22 cellular contexts compared by ENCODE assay signal in the genomic region with DNA sequence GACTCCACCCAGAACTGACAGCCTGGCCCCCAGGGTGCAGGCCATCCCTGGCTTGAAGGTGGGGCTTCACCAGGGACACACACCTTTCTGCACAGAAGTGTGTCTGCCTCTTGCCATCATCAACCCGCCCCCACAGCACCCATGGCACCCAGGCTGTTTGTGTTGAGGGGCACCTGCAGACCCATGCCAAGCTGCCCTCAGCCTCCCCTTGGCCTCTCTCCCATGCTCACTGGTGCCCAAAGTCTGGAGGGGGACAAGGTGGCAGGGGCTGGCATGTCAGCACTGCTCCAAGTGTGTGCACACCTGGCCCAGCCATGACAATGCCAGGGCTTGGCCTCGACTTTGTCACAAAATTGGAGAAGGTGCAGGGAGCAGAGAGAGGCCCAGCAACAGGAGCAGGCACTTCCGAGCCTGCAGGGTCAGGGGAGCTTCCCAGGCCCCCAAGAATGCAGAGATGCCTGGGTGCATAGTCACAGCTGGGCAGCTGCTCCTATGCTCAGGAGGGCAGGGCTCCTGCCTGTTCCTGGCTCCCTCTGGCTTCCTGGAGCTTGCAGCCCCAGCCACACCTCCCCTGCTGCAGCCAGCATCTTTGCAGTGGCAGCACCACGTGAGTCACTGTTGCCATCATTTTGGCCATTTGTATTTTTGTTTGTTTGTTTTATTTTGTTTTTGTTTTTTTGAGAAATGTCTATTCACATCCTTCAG.
DNase-seq lines count a peak whose midpoint lies in the region; ATAC-seq, FAIRE-seq and TF ChIP-seq lines count a peak whose summit lies in the region.
"Had no signal": no experiment of that assay in that cellular context is flagged by ENCODE, and none has a peak within 500 bp of the region (broad histone marks: within the 10 kb centered on the region; RNA-seq: fewer than 3 reads in every experiment).

No MANE protein-coding gene starts in this region.

- H3K9me1 ChIP-seq in K562 (ENCODE audit: control insufficient read depth, insufficient read depth, low read length): no peaks in the 10 kb centered on the region

- H3K79me2 ChIP-seq in K562 (ENCODE audit: control insufficient read depth, insufficient read depth, low read length): peaks cover 8% of the 10 kb centered on the region; the same call in 1 of the 3 replicates

- H3K4me3 ChIP-seq in K562 (no peak overlapping the region), mucosa of descending colon (no peak overlapping the region), esophagus squamous epithelium (no peak overlapping the region)
- H3K4me3 ChIP-seq: dorsolateral prefrontal cortex, PC-9, thoracic aorta had no signal

- POLR2A ChIA-PET in K562 (lab: Yijun Ruan, JAX): interaction anchor here (0.6 kb wide), 1 partner anchor 111 kb away, joined by 4 read pairs; no protein-coding TSS in a partner anchor

- H3K36me3 ChIP-seq in K562 (ENCODE audit: control insufficient read depth, insufficient read depth, low read length) (no peaks in the 10 kb centered on the region), mucosa of descending colon (ENCODE audit: low read depth) (no peaks in the 10 kb centered on the region), esophagus squamous epithelium (no peaks in the 10 kb centered on the region)
- H3K36me3 ChIP-seq: thoracic aorta had no signal

- H3K9me3 ChIP-seq in K562 (replicated peaks; ENCODE audit: control insufficient read depth, insufficient read depth, low read depth, low read length) (no peaks in the 10 kb centered on the region), mucosa of descending colon (no peaks in the 10 kb centered on the region), esophagus squamous epithelium (no peaks in the 10 kb centered on the region)
- H3K9me3 ChIP-seq: thoracic aorta had no signal

- no TSS peak for BruUV-seq in K562 (replicated peaks; lab: Mats Ljungman, UMichigan)

- ATAC-seq in K562: peak; percentile 32
- ATAC-seq in mucosa of descending colon: peak; percentile 57
- no peak for ATAC-seq in GM21723 (IDR thresholded peaks at IDR 0.05; ENCODE audit: unreplicated experiment)
- ATAC-seq: activated CD4-positive, alpha-beta T cell treated with anti-CD3 and anti-CD28 coated beads for 36 hours; CD8-positive, alpha-beta T cell; left cardiac atrium; SK-N-SH treated with all-trans-retinoic acid at 6 μM for 48 hours had no signal

- no peak for TF ChIP-seq EP300 in K562 (IDR thresholded peaks at IDR 0.05; ENCODE audit: low read length)

- H3K27ac ChIP-seq in K562 (ENCODE audit: extremely low read depth, low read depth, low read length) (no peak overlapping the region), esophagus squamous epithelium (no peak overlapping the region)
- H3K27ac ChIP-seq: dorsolateral prefrontal cortex, PC-9, thoracic aorta had no signal

- no peak overlapping the region for H2AFZ ChIP-seq in K562 (ENCODE audit: low read depth, low read length)

- peak; percentile 11 for DNase-seq in AG20443 (ENCODE audit: low spot score)
- peak; percentile 46 for DNase-seq in LHCN-M2 (ENCODE audit: low read depth)
- no peak for DNase-seq in K562 (ENCODE audit: extremely low read depth in 1 of 4, low spot score in 3 of 4)
- no peak for DNase-seq in mucosa of descending colon
- no peak for DNase-seq in esophagus squamous epithelium (lab: John Stamatoyannopoulos, UW)
- no peak for DNase-seq in stimulated activated naive CD4-positive, alpha-beta T cell treated with Interleukin-2 at 50 U/mL for 16 hours (lab: John Stamatoyannopoulos, UW)
- no peak for DNase-seq in SHP77 treated with DMSO at 0.1 percent for 48 hours (lab: John Stamatoyannopoulos, UW)
- DNase-seq: activated CD4-positive, alpha-beta T cell treated with anti-CD3 and anti-CD28 coated beads for 36 hours; activated CD8-positive, alpha-beta memory T cell treated with anti-CD3 and anti-CD28 coated beads, Interleukin-2, amount 50 U/mL, for 4 hours; activated effector memory CD4-positive, alpha-beta T cell treated with Interleukin-2 at 50 U/mL for 16 hours; CD8-positive, alpha-beta T cell; DND-41; erythroblast; left cardiac atrium; NCI-H1048; NCI-H2107; NCI-H526 had no signal

- H3K4me1 ChIP-seq in K562 (replicated peaks in 1 of 2; ENCODE audit: control insufficient read depth in 2 of 2, insufficient read depth in 2 of 2, low read length in 2 of 2) (peaks cover 0 to 6% of the 10 kb centered on the region in 2 experiments; a peak in 1 of 5 replicates), mucosa of descending colon (ENCODE audit: low read depth) (no peaks in the 10 kb centered on the region), esophagus squamous epithelium (no peaks in the 10 kb centered on the region)

- intact Hi-C loops in K562 (cut with micrococcal nuclease) (no loop called here), mucosa of descending colon (cut with DNase I, micrococcal nuclease) (no loop called here), esophagus squamous epithelium (cut with DNase I) (no loop called here)

- H4K20me1 ChIP-seq in K562 (replicated peaks; ENCODE audit: control insufficient read depth, insufficient read depth, low read length): no peaks in the 10 kb centered on the region

- TF ChIP-seq CTCF in K562 (IDR thresholded peaks at IDR 0.05 in 2 of 3, conservative IDR thresholded peaks at IDR 0.05 in 1 of 3; ENCODE audit: insufficient read depth in 2 of 3, low read depth in 1 of 3, low read length in 3 of 3): no peak
- no peak for TF ChIP-seq CTCF in mucosa of descending colon (IDR thresholded peaks at IDR 0.05)
- no peak for TF ChIP-seq CTCF in esophagus squamous epithelium (IDR thresholded peaks at IDR 0.05)

- TF ChIP-seq POLR2A in K562 (conservative IDR thresholded peaks at IDR 0.05): no peak
- no peak for TF ChIP-seq POLR2A in esophagus squamous epithelium (IDR thresholded peaks at IDR 0.05)

- in situ Hi-C loops in K562 (cut with MboI): no loop called here

- WGBS in K562 (ENCODE audit: insufficient coverage, low coverage, missing lambda C conversion rate): 17% methylated on average over 4 of the region's 4 CpGs
- WGBS in esophagus squamous epithelium, 2 donors: 63 to 73% methylated on average over 1 to 2 of the region's 4 CpGs

- FAIRE-seq in K562 (lab: Jason Lieb, UNC): no peak

- H3K9ac ChIP-seq in K562 (ENCODE audit: insufficient read depth in 1 of 2, low read depth in 2 of 2, low read length in 2 of 2): no peak overlapping the region

- CTCF ChIA-PET in K562 (lab: Yijun Ruan, JAX; ENCODE audit: low intra/inter-chr PET ratio): no interaction called here

- TF ChIP-seq RAD21 in K562 (CRISPR knock-in tag; conservative IDR thresholded peaks at IDR 0.05 in 1 of 2, IDR thresholded peaks at IDR 0.05 in 1 of 2): no peak

- H3K4me2 ChIP-seq in K562 (ENCODE audit: insufficient read depth, low read length): no peak overlapping the region
- H3K4me2 ChIP-seq: PC-9 had no signal

- H3K27me3 ChIP-seq in K562 (ENCODE audit: control insufficient read depth in 2 of 2, insufficient read depth in 2 of 2, low read length in 2 of 2) (no peaks in the 10 kb centered on the region), esophagus squamous epithelium (no peaks in the 10 kb centered on the region)
- H3K27me3 ChIP-seq: dorsolateral prefrontal cortex had no signal

TF ChIP-seq in K562, 482 proteins besides CTCF, POLR2A, EP300 and RAD21:
- TF ChIP-seq RBM25 (IDR thresholded peaks at IDR 0.05; ENCODE audit: low read depth, low read length, severe bottlenecking): no peak

Comparison
In these comparisons a context has a peak if more than half of its experiments do, and no peak if none do; other contexts are left out.
1. DNase-seq: peak in AG20443 (single experiment) and LHCN-M2 (single experiment); none in K562 (0 of 4), mucosa of descending colon (0 of 3), esophagus squamous epithelium (single experiment), stimulated activated naive CD4-positive, alpha-beta T cell treated with Interleukin-2 at 50 U/mL for 16 hours (single experiment) and SHP77 treated with DMSO at 0.1 percent for 48 hours (single experiment).